19 cellular contexts compared by ENCODE assay signal in genomic region chr10:113524120-113524519, GRCh38. TPM values are rescaled to one million over a fixed set of nuclear protein-coding genes. Genes with fewer than 3 reads are reported as not detected.
DNase-seq lines count a peak whose midpoint lies in the region; ATAC-seq, FAIRE-seq and TF ChIP-seq lines count a peak whose summit lies in the region.
"Had no signal": no experiment of that assay in that cellular context is flagged by ENCODE, and none has a peak within 500 bp of the region (broad histone marks: within the 10 kb centered on the region; RNA-seq: fewer than 3 reads in every experiment).

No MANE protein-coding gene starts in this region.

- DNase-seq in ELR (ENCODE audit: low read depth) (peak; percentile 16), KBM-7 (peak; percentile 21), K562 (ENCODE audit: extremely low read depth in 1 of 4, low spot score in 3 of 4) (peak; percentile 9 to 21 (median 18)), HepG2 (ENCODE audit: low spot score) (peak; percentile 11), NOMO-1 treated with dmso at 0.1 percent for 144 hours (lab: John Stamatoyannopoulos, UW; ENCODE audit: unreplicated experiment) (no peak), middle frontal gyrus (ENCODE audit: extremely low spot score, low spot score) (no peak)
- DNase-seq: activated CD4-positive, alpha-beta T cell treated with anti-CD3 and anti-CD28 coated beads, Interleukin-2, amount 50 U/mL, for 4 hours; amygdala; CD4-positive, alpha-beta memory T cell; dorsolateral prefrontal cortex; GOT3; NCI-H2029; occipital lobe; stimulated activated naive CD4-positive, alpha-beta T cell had no signal

- no peaks in the 10 kb centered on the region for H3K36me3 ChIP-seq in K562 (ENCODE audit: control insufficient read depth, insufficient read depth, low read length)
- H3K36me3 ChIP-seq in HepG2 (replicated peaks in 1 of 2; ENCODE audit: control insufficient read depth in 1 of 2, insufficient read depth in 2 of 2, low read length in 2 of 2) = no peaks in the 10 kb centered on the region
- H3K36me3 ChIP-seq: esophagus muscularis mucosa, tibial artery had no signal

- TF ChIP-seq RAD21 in K562 (CRISPR knock-in tag; conservative IDR thresholded peaks at IDR 0.05 in 1 of 2, IDR thresholded peaks at IDR 0.05 in 1 of 2) = peak in 1 of 2 experiments; percentile 40; a peak in 2 of 4 replicates
- no peak for TF ChIP-seq RAD21 in HepG2 (CRISPR knock-in tag; IDR thresholded peaks at IDR 0.05)

- 0% methylated on average over 3 of the region's 3 CpGs for WGBS in K562 (ENCODE audit: insufficient coverage, low coverage, missing lambda C conversion rate)
- WGBS in HepG2 (ENCODE audit: low lambda C conversion rate) = 0% methylated on average over 3 of the region's 3 CpGs

- TF ChIP-seq POLR2A in K562 (conservative IDR thresholded peaks at IDR 0.05) = no peak
- TF ChIP-seq POLR2A in HepG2 (IDR thresholded peaks at IDR 0.05; ENCODE audit: insufficient read depth in 1 of 2, low read depth in 2 of 2, low read length in 2 of 2) = no peak

- ATAC-seq in K562 = peak; percentile 85
- ATAC-seq in HepG2 = peak; percentile 76
- no peak for ATAC-seq in GM19455 (IDR thresholded peaks at IDR 0.05; ENCODE audit: unreplicated experiment)
- ATAC-seq in HG03135 (IDR thresholded peaks at IDR 0.05; ENCODE audit: unreplicated experiment) = no peak

- TF ChIP-seq CTCF in K562 (IDR thresholded peaks at IDR 0.05 in 2 of 3, conservative IDR thresholded peaks at IDR 0.05 in 1 of 3; ENCODE audit: insufficient read depth in 2 of 3, low read depth in 1 of 3, low read length in 3 of 3) (peak; percentile 13 to 30 (median 27); a peak in 2 of 6 replicates), HepG2 (CRISPR knock-in tag; IDR thresholded peaks at IDR 0.05) (peak; percentile 47)

- FAIRE-seq in K562 (lab: Jason Lieb, UNC) (no peak), HepG2 (lab: Jason Lieb, UNC) (no peak)

- BruUV-seq in K562 (replicated peaks; lab: Mats Ljungman, UMichigan) (no TSS peak), HepG2 (replicated peaks; lab: Mats Ljungman, UMichigan) (no TSS peak)

- H3K27ac ChIP-seq in K562 (ENCODE audit: extremely low read depth, low read depth, low read length) (no peak overlapping the region), HepG2 (ENCODE audit: extremely low read length, insufficient read depth, low read length) (no peak overlapping the region)
- H3K27ac ChIP-seq: dorsolateral prefrontal cortex, esophagus muscularis mucosa had no signal

- H3K4me1 ChIP-seq in K562 (replicated peaks in 1 of 2; ENCODE audit: control insufficient read depth in 2 of 2, insufficient read depth in 2 of 2, low read length in 2 of 2) (no peaks in the 10 kb centered on the region), HepG2 (ENCODE audit: insufficient read depth, low read length) (no peaks in the 10 kb centered on the region)

- H4K20me1 ChIP-seq in K562 (replicated peaks; ENCODE audit: control insufficient read depth, insufficient read depth, low read length) = 0 out of 2 replicates have a peak, but pooled peaks cover 2% of the 10 kb centered on the region
- no peaks in the 10 kb centered on the region for H4K20me1 ChIP-seq in HepG2 (ENCODE audit: insufficient read depth, low read length)

- in situ Hi-C loops in KBM-7 (cut with MboI; ENCODE audit: low pct_unique_long_range_greater_than_20kb, low sequenced_read_pairs) = no loop called here
- in situ Hi-C loops in K562 (cut with MboI) = no loop called here
- in situ Hi-C loops in HepG2 (cut with HindIII; ENCODE audit: extremely low pct_ligation_motif_present, low pct_unique_long_range_greater_than_20kb) = no loop called here

- H3K9me3 ChIP-seq in K562 (replicated peaks; ENCODE audit: control insufficient read depth, insufficient read depth, low read depth, low read length) (no peaks in the 10 kb centered on the region), HepG2 (ENCODE audit: low read length) (no peaks in the 10 kb centered on the region)
- H3K9me3 ChIP-seq: esophagus muscularis mucosa, tibial artery had no signal

- no peaks in the 10 kb centered on the region for H3K9me1 ChIP-seq in K562 (ENCODE audit: control insufficient read depth, insufficient read depth, low read length)

- CTCF ChIA-PET in K562 (lab: Yijun Ruan, JAX; ENCODE audit: low intra/inter-chr PET ratio) (no interaction called here), HepG2 (lab: Yijun Ruan, JAX; ENCODE audit: low intra/inter-chr PET ratio, low total read pairs) (no interaction called here)

- H3K4me2 ChIP-seq in K562 (ENCODE audit: insufficient read depth, low read length) (no peak overlapping the region), HepG2 (ENCODE audit: low read depth, low read length) (no peak overlapping the region)

- H3K27me3 ChIP-seq in K562 (ENCODE audit: control insufficient read depth in 2 of 2, insufficient read depth in 2 of 2, low read length in 2 of 2) (no peaks in the 10 kb centered on the region; a peak in 1 of 5 replicates), HepG2 (ENCODE audit: control insufficient read depth in 1 of 2, insufficient read depth in 2 of 2, low read length in 2 of 2) (0 out of 5 replicates have a peak, but pooled peaks cover 0 to 8% of the 10 kb centered on the region in 2 experiments)
- H3K27me3 ChIP-seq: esophagus muscularis mucosa, tibial artery had no signal

- TF ChIP-seq EP300 in K562 (IDR thresholded peaks at IDR 0.05; ENCODE audit: low read length) (no peak), HepG2 (IDR thresholded peaks at IDR 0.05; ENCODE audit: low read depth in 2 of 2, low read length in 2 of 2) (no peak), HepG2 (CRISPR knock-in tag; IDR thresholded peaks at IDR 0.05; ENCODE audit: borderline replicate concordance) (no peak)

- no peak overlapping the region for H2AFZ ChIP-seq in K562 (ENCODE audit: low read depth, low read length)
- no peak overlapping the region for H2AFZ ChIP-seq in HepG2 (ENCODE audit: low read length)

- no peak overlapping the region for H3K9ac ChIP-seq in K562 (ENCODE audit: insufficient read depth in 1 of 2, low read depth in 2 of 2, low read length in 2 of 2)
- no peak overlapping the region for H3K9ac ChIP-seq in HepG2 (ENCODE audit: insufficient read depth, low read depth, low read length)

- POLR2A ChIA-PET in K562 (lab: Yijun Ruan, JAX) (no interaction called here), HepG2 (lab: Yijun Ruan, JAX) (no interaction called here)

- intact Hi-C loops in K562 (cut with micrococcal nuclease) (loop anchor here (5.0 kb wide), 1 partner anchor 72 kb away; no protein-coding TSS in a partner anchor), HepG2 (cut with micrococcal nuclease; ENCODE audit: unreplicated experiment) (no loop called here)

- H3K4me3 ChIP-seq in K562 (no peak overlapping the region), HepG2 (replicated peaks in 1 of 3; ENCODE audit: insufficient read depth in 1 of 3, low read depth in 2 of 3, low read length in 3 of 3) (no peak overlapping the region)
- H3K4me3 ChIP-seq: dorsolateral prefrontal cortex, esophagus muscularis mucosa, tibial artery had no signal

- H3K79me2 ChIP-seq in K562 (ENCODE audit: control insufficient read depth, insufficient read depth, low read length) (no peaks in the 10 kb centered on the region), HepG2 (ENCODE audit: insufficient read depth, low read length) (no peaks in the 10 kb centered on the region)

TF ChIP-seq in K562, 482 proteins besides CTCF, POLR2A, EP300 and RAD21 (continues in another document):
- no peak for TF ChIP-seq ZNF717 (CRISPR knock-in tag; IDR thresholded peaks at IDR 0.05)

RNA-seq across cellular contexts. Expression of gene HABP2, which starts 28.7 kb away (rescaled TPM):
- not detected in 2 replicates for total RNA-seq in K562 (2011; cell fraction: chromatin; rRNA removed; ENCODE audit: low replicate concordance)
- total RNA-seq in K562 (2011; cell fraction: nucleolus; rRNA removed) = not detected in 2 replicates
- not detected in 2 replicates for total RNA-seq in K562 (2011; cell fraction: nucleoplasm; rRNA removed)
- total RNA-seq in K562 (2014; rRNA removed) = not detected in 2 replicates
- not detected in 2 replicates for total RNA-seq in K562 (2014; rRNA removed; fragmentation: Illumina TruSeq; extraction: Trizol)
- total RNA-seq in K562 (2015; rRNA removed; fragmentation: Illumina TruSeq; extraction: Trizol) = not detected in 2 replicates
- 0.07 and 0.09 TPM in 2 replicates for total RNA-seq in K562 (2021)
- not detected in 2 replicates for polyA plus RNA-seq in K562 (2011; rRNA removed)
- not detected in 2 replicates for polyA plus RNA-seq in K562 (2011; cell fraction: cytosol; rRNA removed)
- polyA plus RNA-seq in K562 (2011; cell fraction: nucleus; rRNA removed) = not detected in 2 replicates
- 0.03 TPM in 1 of 2 replicates, not detected in the other for polyA plus RNA-seq in K562 (2012)
- polyA plus RNA-seq in K562 (2014; fragmentation: Illumina TruSeq; extraction: Trizol) = not detected in 2 replicates
- not detected for polyA plus RNA-seq in K562 (2014; fragmentation: Nextera tagmentation; extraction: Ambion mirVana)
- 0.05 TPM in 1 of 2 replicates, not detected in the other for polyA plus RNA-seq in K562 (2014; rRNA removed)
- not detected in 2 replicates for polyA minus RNA-seq in K562 (2011; rRNA and poly(A)+ RNA removed)
- polyA minus RNA-seq in K562 (2011; cell fraction: cytosol; rRNA and poly(A)+ RNA removed) = not detected in 2 replicates
- not detected in 2 replicates for polyA minus RNA-seq in K562 (2011; cell fraction: nucleus; rRNA and poly(A)+ RNA removed)
- 0.13 TPM in 1 of 2 replicates, not detected in the other for total RNA-seq in HepG2 (2016; rRNA removed; fragmentation: Illumina TruSeq; extraction: Trizol)
- total RNA-seq in HepG2 (2016; cell fraction: cytosol; rRNA removed; fragmentation: Illumina TruSeq; extraction: Trizol; ENCODE audit: low read depth) = not detected in 2 replicates
- 0.04 and 0.06 TPM in 2 replicates for total RNA-seq in HepG2 (2016; cell fraction: insoluble cytoplasmic fraction; rRNA removed; fragmentation: Illumina TruSeq; extraction: Trizol)
- total RNA-seq in HepG2 (2016; cell fraction: membrane; rRNA removed; fragmentation: Illumina TruSeq; extraction: Trizol) = not detected in 2 replicates
- total RNA-seq in HepG2 (2016; cell fraction: nucleus; rRNA removed; fragmentation: Illumina TruSeq; extraction: Trizol) = 0.16 TPM in 1 of 2 replicates, not detected in the other
- polyA plus RNA-seq in HepG2 (2011; rRNA removed) = 0.12 TPM in 2 replicates
- polyA plus RNA-seq in HepG2 (2011; cell fraction: cytosol; rRNA removed) = 0.10 and 0.11 TPM in 2 replicates
- polyA plus RNA-seq in HepG2 (2011; cell fraction: nucleus; rRNA removed) = 0.03 and 0.06 TPM in 2 replicates
- 0.04 TPM in 1 of 2 replicates, not detected in the other for polyA plus RNA-seq in HepG2 (2012)
- polyA plus RNA-seq in HepG2 (2016; cell fraction: cytosol; fragmentation: Illumina TruSeq; extraction: Trizol; ENCODE audit: low read depth) = not detected in 2 replicates
- polyA plus RNA-seq in HepG2 (2016; cell fraction: insoluble cytoplasmic fraction; fragmentation: Illumina TruSeq; extraction: Trizol; ENCODE audit: low read depth) = not detected in 2 replicates
- not detected in 2 replicates for polyA plus RNA-seq in HepG2 (2016; cell fraction: membrane; fragmentation: Illumina TruSeq; extraction: Trizol; ENCODE audit: low read depth)
- polyA plus RNA-seq in HepG2 (2016; cell fraction: nucleus; fragmentation: Illumina TruSeq; extraction: Trizol; ENCODE audit: insufficient read depth, low read depth) = not detected in 2 replicates
- polyA minus RNA-seq in HepG2 (2011; rRNA and poly(A)+ RNA removed; ENCODE audit: low replicate concordance) = not detected in 2 replicates
- polyA minus RNA-seq in HepG2 (2011; cell fraction: cytosol; rRNA and poly(A)+ RNA removed) = not detected in 2 replicates
- not detected in 2 replicates for polyA minus RNA-seq in HepG2 (2011; cell fraction: nucleus; rRNA and poly(A)+ RNA removed)
- total RNA-seq: cardiac septum; CD4-positive, alpha-beta memory T cell; esophagus muscularis mucosa had no signal
- polyA plus RNA-seq: CD4-positive, alpha-beta memory T cell had no signal

Comparison
In these comparisons a context has a peak if more than half of its experiments do, and no peak if none do; other contexts are left out.
1. DNase-seq: peak in ELR (single experiment), KBM-7 (single experiment), K562 (4 of 4) and HepG2 (single experiment); none in NOMO-1 treated with dmso at 0.1 percent for 144 hours (single experiment) and middle frontal gyrus (single experiment).
2. ATAC-seq: peak in K562 (single experiment) and HepG2 (single experiment); none in GM19455 (single experiment) and HG03135 (single experiment).